20 cellular contexts compared by ENCODE assay signal in the genomic region with DNA sequence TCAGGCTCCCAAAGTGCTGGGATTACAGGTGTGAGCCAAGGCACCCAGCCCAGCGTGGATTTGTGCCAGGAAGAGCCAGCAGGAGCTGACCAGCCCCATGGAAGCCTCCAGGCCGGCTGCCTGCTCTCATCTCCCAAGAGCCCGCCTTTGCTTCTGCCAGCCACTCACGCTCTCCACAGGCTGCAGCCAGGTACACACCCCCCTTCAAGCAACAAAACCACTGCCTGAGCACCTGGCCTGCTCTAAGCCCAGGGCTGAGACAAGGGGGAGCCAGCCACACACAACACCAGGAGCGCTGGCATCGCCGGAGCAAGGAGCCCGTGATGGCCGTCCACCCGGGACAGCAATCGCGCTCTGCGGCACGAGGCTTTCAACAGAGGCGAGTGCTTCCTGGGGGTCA. TPM values are rescaled to one million over a fixed set of nuclear protein-coding genes. Genes with fewer than 3 reads are reported as not detected.
DNase-seq lines count a peak whose midpoint lies in the region; ATAC-seq, FAIRE-seq and TF ChIP-seq lines count a peak whose summit lies in the region.
"Had no signal": no experiment of that assay in that cellular context is flagged by ENCODE, and none has a peak within 500 bp of the region (broad histone marks: within the 10 kb centered on the region; RNA-seq: fewer than 3 reads in every experiment).

No MANE protein-coding gene starts in this region.

- H3K27ac ChIP-seq in VCaP (peak overlapping the region; percentile 88; the same call in 1 of the 2 replicates), stomach (no peak overlapping the region), HepG2 (ENCODE audit: extremely low read length, insufficient read depth, low read length) (no peak overlapping the region)
- H3K27ac ChIP-seq: esophagus squamous epithelium, spleen, WERI-Rb-1 had no signal

- intact Hi-C loops in stomach (cut with DNase I; ENCODE audit: low total_unique reads) (no loop called here), HepG2 (cut with micrococcal nuclease; ENCODE audit: unreplicated experiment) (loop anchor here (5.0 kb wide), 1 partner anchor 91 kb away; no protein-coding TSS in a partner anchor)

- in situ Hi-C loops in HepG2 (cut with HindIII; ENCODE audit: extremely low pct_ligation_motif_present, low pct_unique_long_range_greater_than_20kb) = no loop called here

- TF ChIP-seq CTCF in VCaP (conservative IDR thresholded peaks at IDR 0.05) = no peak
- TF ChIP-seq CTCF in stomach (IDR thresholded peaks at IDR 0.05) = no peak
- no peak for TF ChIP-seq CTCF in HepG2 (CRISPR knock-in tag; IDR thresholded peaks at IDR 0.05)

- peaks cover 8 to 65% (median 56%) of the 10 kb centered on the region in 4 donors for H3K36me3 ChIP-seq in stomach
- H3K36me3 ChIP-seq in HepG2 (replicated peaks in 1 of 2; ENCODE audit: control insufficient read depth in 1 of 2, insufficient read depth in 2 of 2, low read length in 2 of 2) = peaks cover 37 to 55% of the 10 kb centered on the region in 2 experiments; a peak in 4 of 5 replicates

- H4K20me1 ChIP-seq in HepG2 (ENCODE audit: insufficient read depth, low read length) = no peaks in the 10 kb centered on the region

- no peak overlapping the region for H3K9ac ChIP-seq in HepG2 (ENCODE audit: insufficient read depth, low read depth, low read length)

- no peak for FAIRE-seq in HepG2 (lab: Jason Lieb, UNC)
- FAIRE-seq: A204.1, astrocyte, keratinocyte had no signal

- no peak overlapping the region for H2AFZ ChIP-seq in HepG2 (ENCODE audit: low read length)

- no peak overlapping the region for H3K4me3 ChIP-seq in stomach
- H3K4me3 ChIP-seq in HepG2 (replicated peaks in 1 of 3; ENCODE audit: insufficient read depth in 1 of 3, low read depth in 2 of 3, low read length in 3 of 3) = no peak overlapping the region
- H3K4me3 ChIP-seq: esophagus squamous epithelium, spleen had no signal

- peaks cover 11% of the 10 kb centered on the region for H3K79me2 ChIP-seq in HepG2 (ENCODE audit: insufficient read depth, low read length)

- TF ChIP-seq POLR2A in stomach (IDR thresholded peaks at IDR 0.05) = no peak
- TF ChIP-seq POLR2A in HepG2 (IDR thresholded peaks at IDR 0.05; ENCODE audit: insufficient read depth in 1 of 2, low read depth in 2 of 2, low read length in 2 of 2) = no peak

- TF ChIP-seq EP300 in stomach (IDR thresholded peaks at IDR 0.05) (no peak), HepG2 (IDR thresholded peaks at IDR 0.05; ENCODE audit: low read depth in 2 of 2, low read length in 2 of 2) (no peak), HepG2 (CRISPR knock-in tag; IDR thresholded peaks at IDR 0.05; ENCODE audit: borderline replicate concordance) (no peak)

- BruUV-seq in HepG2 (replicated peaks; lab: Mats Ljungman, UMichigan) = no TSS peak

- H3K9me3 ChIP-seq in stomach (peaks cover 0 to 13% (median 3%) of the 10 kb centered on the region in 4 donors), HepG2 (ENCODE audit: low read length) (peaks cover 8% of the 10 kb centered on the region)
- H3K9me3 ChIP-seq: esophagus squamous epithelium had no signal

- POLR2A ChIA-PET in HepG2 (lab: Yijun Ruan, JAX) = no interaction called here

- TF ChIP-seq RAD21 in HepG2 (CRISPR knock-in tag; IDR thresholded peaks at IDR 0.05) = no peak

- H3K27me3 ChIP-seq in stomach (no peaks in the 10 kb centered on the region), HepG2 (ENCODE audit: control insufficient read depth in 1 of 2, insufficient read depth in 2 of 2, low read length in 2 of 2) (no peaks in the 10 kb centered on the region)
- H3K27me3 ChIP-seq: esophagus squamous epithelium, spleen had no signal

- DNase-seq in NCI-H146 (lab: John Stamatoyannopoulos, UW) = peak; percentile 15
- no peak for DNase-seq in NCI-H146 treated with DMSO at 0.1 percent for 48 hours (lab: John Stamatoyannopoulos, UW; ENCODE audit: unreplicated experiment)
- peak; percentile 96 for DNase-seq in NCI-H2029 (lab: John Stamatoyannopoulos, UW)
- peak; percentile 66 for DNase-seq in stomach
- DNase-seq in HK-2 (ENCODE audit: unreplicated experiment) = no peak
- no peak for DNase-seq in HepG2 (ENCODE audit: low spot score)
- DNase-seq: activated gamma-delta T cell treated with Interleukin-2 at 50 U/mL for 16 hours; CD4-positive, CD25-positive, alpha-beta regulatory T cell; cortex of kidney; esophagus squamous epithelium; GDM1; Karpas-422; NCI-H226; WERI-Rb-1 had no signal

- CTCF ChIA-PET in HepG2 (lab: Yijun Ruan, JAX; ENCODE audit: low intra/inter-chr PET ratio, low total read pairs) = no interaction called here

- WGBS in stomach, 5 donors = 78 to 87% (median 83%) methylated on average over 10 to 15 of the region's 15 CpGs
- 100% methylated on average over 1 of the region's 15 CpGs for WGBS in HepG2 (ENCODE audit: low lambda C conversion rate)

- peaks cover 0 to 7% (median 0%) of the 10 kb centered on the region in 4 donors for H3K4me1 ChIP-seq in stomach
- H3K4me1 ChIP-seq in HepG2 (ENCODE audit: insufficient read depth, low read length) = 0 out of 2 replicates have a peak, but pooled peaks cover 8% of the 10 kb centered on the region

- no peak for ATAC-seq in HepG2
- no peak for ATAC-seq in GM19023 (IDR thresholded peaks at IDR 0.05; ENCODE audit: unreplicated experiment)

- H3K4me2 ChIP-seq in HepG2 (ENCODE audit: low read depth, low read length) = no peak overlapping the region

RNA-seq across cellular contexts. Expression of a gene that starts 34.5 kb away (rescaled TPM):
- 100 to 1,000 TPM in 1 of 5 donors, 10 to 100 TPM in 4; 12.8 to 469 (median 25.0) TPM for total RNA-seq in stomach
- 10 to 100 TPM; 25.8 to 36.0 (median 28.7) TPM for polyA plus RNA-seq in stomach
- total RNA-seq in HepG2 (2016; rRNA removed; fragmentation: Illumina TruSeq; extraction: Trizol) = 53.3 and 64.7 TPM in 2 replicates
- 47.7 and 50.1 TPM in 2 replicates for total RNA-seq in HepG2 (2016; cell fraction: cytosol; rRNA removed; fragmentation: Illumina TruSeq; extraction: Trizol; ENCODE audit: low read depth)
- total RNA-seq in HepG2 (2016; cell fraction: insoluble cytoplasmic fraction; rRNA removed; fragmentation: Illumina TruSeq; extraction: Trizol) = 48.4 and 60.1 TPM in 2 replicates
- total RNA-seq in HepG2 (2016; cell fraction: membrane; rRNA removed; fragmentation: Illumina TruSeq; extraction: Trizol) = 27.3 and 29.1 TPM in 2 replicates
- 29.9 and 32.7 TPM in 2 replicates for total RNA-seq in HepG2 (2016; cell fraction: nucleus; rRNA removed; fragmentation: Illumina TruSeq; extraction: Trizol)
- 17.4 and 21.4 TPM in 2 replicates for polyA plus RNA-seq in HepG2 (2011; rRNA removed)
- polyA plus RNA-seq in HepG2 (2011; cell fraction: cytosol; rRNA removed) = 10.9 and 20.1 TPM in 2 replicates
- polyA plus RNA-seq in HepG2 (2011; cell fraction: nucleus; rRNA removed) = 35.5 and 46.7 TPM in 2 replicates
- 10.5 and 17.0 TPM in 2 replicates for polyA plus RNA-seq in HepG2 (2012)
- polyA plus RNA-seq in HepG2 (2016; cell fraction: cytosol; fragmentation: Illumina TruSeq; extraction: Trizol; ENCODE audit: low read depth) = 8.6 and 11.6 TPM in 2 replicates
- polyA plus RNA-seq in HepG2 (2016; cell fraction: insoluble cytoplasmic fraction; fragmentation: Illumina TruSeq; extraction: Trizol; ENCODE audit: low read depth) = 22.4 and 37.7 TPM in 2 replicates
- polyA plus RNA-seq in HepG2 (2016; cell fraction: membrane; fragmentation: Illumina TruSeq; extraction: Trizol; ENCODE audit: low read depth) = 10.8 and 11.3 TPM in 2 replicates
- polyA plus RNA-seq in HepG2 (2016; cell fraction: nucleus; fragmentation: Illumina TruSeq; extraction: Trizol; ENCODE audit: insufficient read depth, low read depth) = 31.9 and 32.8 TPM in 2 replicates
- 26.5 and 51.4 TPM in 2 replicates for polyA minus RNA-seq in HepG2 (2011; rRNA and poly(A)+ RNA removed; ENCODE audit: low replicate concordance)
- polyA minus RNA-seq in HepG2 (2011; cell fraction: cytosol; rRNA and poly(A)+ RNA removed) = 24.4 and 27.0 TPM in 2 replicates
- 22.9 and 27.4 TPM in 2 replicates for polyA minus RNA-seq in HepG2 (2011; cell fraction: nucleus; rRNA and poly(A)+ RNA removed)

RNA-seq across cellular contexts. Expression of a gene that starts 43.8 kb away (rescaled TPM):
- total RNA-seq in stomach (10 to 100 TPM in 4 of 5 donors, 1 to 10 TPM in 1; 9.9 to 19.1 (median 17.1) TPM), HepG2 (2016; rRNA removed; fragmentation: Illumina TruSeq; extraction: Trizol) (34.2 and 42.6 TPM in 2 replicates)
- polyA plus RNA-seq in stomach (10 to 100 TPM; 17.4 to 22.3 (median 18.7) TPM), HepG2 (2011; rRNA removed) (13.2 and 15.8 TPM in 2 replicates)
- total RNA-seq in HepG2 (2016; cell fraction: cytosol; rRNA removed; fragmentation: Illumina TruSeq; extraction: Trizol; ENCODE audit: low read depth) = 13.1 and 15.3 TPM in 2 replicates
- 32.0 and 45.6 TPM in 2 replicates for total RNA-seq in HepG2 (2016; cell fraction: insoluble cytoplasmic fraction; rRNA removed; fragmentation: Illumina TruSeq; extraction: Trizol)
- 31.1 and 33.3 TPM in 2 replicates for total RNA-seq in HepG2 (2016; cell fraction: membrane; rRNA removed; fragmentation: Illumina TruSeq; extraction: Trizol)
- 15.3 and 15.4 TPM in 2 replicates for total RNA-seq in HepG2 (2016; cell fraction: nucleus; rRNA removed; fragmentation: Illumina TruSeq; extraction: Trizol)
- polyA plus RNA-seq in HepG2 (2011; cell fraction: cytosol; rRNA removed) = 11.1 and 11.7 TPM in 2 replicates
- polyA plus RNA-seq in HepG2 (2011; cell fraction: nucleus; rRNA removed) = 5.3 and 6.1 TPM in 2 replicates
- 13.3 and 14.1 TPM in 2 replicates for polyA plus RNA-seq in HepG2 (2012)
- polyA plus RNA-seq in HepG2 (2016; cell fraction: cytosol; fragmentation: Illumina TruSeq; extraction: Trizol; ENCODE audit: low read depth) = 12.8 and 16.1 TPM in 2 replicates
- polyA plus RNA-seq in HepG2 (2016; cell fraction: insoluble cytoplasmic fraction; fragmentation: Illumina TruSeq; extraction: Trizol; ENCODE audit: low read depth) = 46.0 and 53.3 TPM in 2 replicates
- 22.1 and 24.5 TPM in 2 replicates for polyA plus RNA-seq in HepG2 (2016; cell fraction: membrane; fragmentation: Illumina TruSeq; extraction: Trizol; ENCODE audit: low read depth)
- polyA plus RNA-seq in HepG2 (2016; cell fraction: nucleus; fragmentation: Illumina TruSeq; extraction: Trizol; ENCODE audit: insufficient read depth, low read depth) = 29.4 and 33.1 TPM in 2 replicates
- 13.9 and 40.9 TPM in 2 replicates for polyA minus RNA-seq in HepG2 (2011; rRNA and poly(A)+ RNA removed; ENCODE audit: low replicate concordance)
- 2.8 and 5.7 TPM in 2 replicates for polyA minus RNA-seq in HepG2 (2011; cell fraction: cytosol; rRNA and poly(A)+ RNA removed)
- polyA minus RNA-seq in HepG2 (2011; cell fraction: nucleus; rRNA and poly(A)+ RNA removed) = 4.8 and 7.1 TPM in 2 replicates

RNA-seq across cellular contexts. Expression of a gene that starts 43.8 kb away (rescaled TPM):
- total RNA-seq in stomach (1 to 10 TPM in 3 of 5 donors, not detected in 2; 4.6 to 8.1 (median 6.2) TPM), HepG2 (2016; rRNA removed; fragmentation: Illumina TruSeq; extraction: Trizol) (26.8 and 32.7 TPM in 2 replicates)
- polyA plus RNA-seq in stomach (10 to 100 TPM; 15.9 to 37.1 (median 28.6) TPM), HepG2 (2011; rRNA removed) (6.4 and 9.1 TPM in 2 replicates)
- total RNA-seq in HepG2 (2016; cell fraction: cytosol; rRNA removed; fragmentation: Illumina TruSeq; extraction: Trizol; ENCODE audit: low read depth) = 11.4 TPM in 2 replicates
- total RNA-seq in HepG2 (2016; cell fraction: insoluble cytoplasmic fraction; rRNA removed; fragmentation: Illumina TruSeq; extraction: Trizol) = 26.2 and 40.5 TPM in 2 replicates
- total RNA-seq in HepG2 (2016; cell fraction: membrane; rRNA removed; fragmentation: Illumina TruSeq; extraction: Trizol) = 14.4 and 18.7 TPM in 2 replicates
- total RNA-seq in HepG2 (2016; cell fraction: nucleus; rRNA removed; fragmentation: Illumina TruSeq; extraction: Trizol) = 9.7 and 11.3 TPM in 2 replicates
- 8.6 and 15.0 TPM in 2 replicates for polyA plus RNA-seq in HepG2 (2011; cell fraction: cytosol; rRNA removed)
- polyA plus RNA-seq in HepG2 (2011; cell fraction: nucleus; rRNA removed) = 7.0 and 14.0 TPM in 2 replicates
- 9.3 and 12.3 TPM in 2 replicates for polyA plus RNA-seq in HepG2 (2012)
- polyA plus RNA-seq in HepG2 (2016; cell fraction: cytosol; fragmentation: Illumina TruSeq; extraction: Trizol; ENCODE audit: low read depth) = 11.6 and 16.1 TPM in 2 replicates
- polyA plus RNA-seq in HepG2 (2016; cell fraction: insoluble cytoplasmic fraction; fragmentation: Illumina TruSeq; extraction: Trizol; ENCODE audit: low read depth) = 33.4 and 44.1 TPM in 2 replicates
- 15.0 and 16.2 TPM in 2 replicates for polyA plus RNA-seq in HepG2 (2016; cell fraction: membrane; fragmentation: Illumina TruSeq; extraction: Trizol; ENCODE audit: low read depth)
- polyA plus RNA-seq in HepG2 (2016; cell fraction: nucleus; fragmentation: Illumina TruSeq; extraction: Trizol; ENCODE audit: insufficient read depth, low read depth) = 21.7 and 21.8 TPM in 2 replicates
- 10.9 and 35.3 TPM in 2 replicates for polyA minus RNA-seq in HepG2 (2011; rRNA and poly(A)+ RNA removed; ENCODE audit: low replicate concordance)
- polyA minus RNA-seq in HepG2 (2011; cell fraction: cytosol; rRNA and poly(A)+ RNA removed) = 3.8 and 4.1 TPM in 2 replicates
- polyA minus RNA-seq in HepG2 (2011; cell fraction: nucleus; rRNA and poly(A)+ RNA removed) = 1.2 and 1.3 TPM in 2 replicates

Comparison
In these comparisons a context has a peak if more than half of its experiments do, and no peak if none do; other contexts are left out.
1. DNase-seq: peak in NCI-H146 (single experiment), NCI-H2029 (single experiment) and stomach (single experiment); none in NCI-H146 treated with DMSO at 0.1 percent for 48 hours (single experiment), HK-2 (single experiment) and HepG2 (single experiment).